In the genomic region with DNA sequence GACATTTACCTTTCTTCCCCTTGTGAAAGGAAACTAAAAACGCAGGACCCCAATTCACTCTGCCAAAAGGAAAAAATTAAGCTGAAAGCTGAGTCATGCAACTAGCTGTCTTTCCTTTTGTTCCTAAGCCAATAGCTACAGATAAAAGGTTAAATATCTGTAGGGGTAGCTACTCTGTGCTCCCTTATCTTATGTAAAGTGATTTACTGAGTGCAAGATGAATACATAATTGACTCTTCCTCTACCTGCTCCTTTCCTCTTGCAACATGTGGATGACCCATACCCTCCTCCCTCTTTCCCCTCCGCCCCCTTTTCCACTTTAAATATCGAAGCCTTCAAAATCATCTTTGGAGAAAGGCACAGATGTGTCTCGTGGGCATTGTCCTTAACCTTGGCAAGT, we compare ENCODE assay signal across 28 cellular contexts.
DNase-seq lines count a peak whose midpoint lies in the region; ATAC-seq, FAIRE-seq and TF ChIP-seq lines count a peak whose summit lies in the region.
"Had no signal": no experiment of that assay in that cellular context is flagged by ENCODE, and none has a peak within 500 bp of the region (broad histone marks: within the 10 kb centered on the region; RNA-seq: fewer than 3 reads in every experiment).

No MANE protein-coding gene starts in this region.

- no peak overlapping the region for H2AFZ ChIP-seq in HepG2 (ENCODE audit: low read length)
- H2AFZ ChIP-seq in K562 (ENCODE audit: low read depth, low read length): no peak overlapping the region
- H2AFZ ChIP-seq in neural progenitor cell (replicated peaks): no peak overlapping the region
- H2AFZ ChIP-seq: GM23248 had no signal

- intact Hi-C loops in HepG2 (cut with micrococcal nuclease; ENCODE audit: unreplicated experiment) (no loop called here), right lobe of liver (cut with DNase I) (no loop called here), K562 (cut with micrococcal nuclease) (no loop called here), Right ventricle myocardium superior (cut with DNase I) (no loop called here)

- no peaks in the 10 kb centered on the region for H3K79me1 ChIP-seq in mesendoderm (ENCODE audit: low read length)

- no peak overlapping the region for H3K23ac ChIP-seq in mesendoderm (ENCODE audit: low read length)

- CTCF ChIA-PET in HepG2 (lab: Yijun Ruan, JAX; ENCODE audit: low intra/inter-chr PET ratio, low total read pairs): no interaction called here
- CTCF ChIA-PET in K562 (lab: Yijun Ruan, JAX; ENCODE audit: low intra/inter-chr PET ratio): no interaction called here

- in situ Hi-C loops in HepG2 (cut with HindIII; ENCODE audit: extremely low pct_ligation_motif_present, low pct_unique_long_range_greater_than_20kb) (no loop called here), K562 (cut with MboI) (no loop called here)

- no peak overlapping the region for H2BK5ac ChIP-seq in mesendoderm (ENCODE audit: low read length)

- H3K27ac Mint-ChIP-seq in type B pancreatic cell (peak overlapping the region; percentile 86), neural progenitor cell (no peak overlapping the region)
- H3K27ac Mint-ChIP-seq: CD8-positive, alpha-beta memory T cell had no signal

- peaks cover 12% of the 10 kb centered on the region; the same call in 1 of the 2 replicates for H3K4me1 ChIP-seq in HepG2 (ENCODE audit: insufficient read depth, low read length)
- H3K4me1 ChIP-seq in right lobe of liver: no peaks in the 10 kb centered on the region
- H3K4me1 ChIP-seq in K562 (replicated peaks in 1 of 2; ENCODE audit: control insufficient read depth in 2 of 2, insufficient read depth in 2 of 2, low read length in 2 of 2): no peaks in the 10 kb centered on the region
- H3K4me1 ChIP-seq in mesendoderm (ENCODE audit: control insufficient read depth, low read depth, low read length): no peaks in the 10 kb centered on the region
- H3K4me1 ChIP-seq in neural progenitor cell: no peaks in the 10 kb centered on the region
- H3K4me1 ChIP-seq: BE2C had no signal

- H3K27me3 Mint-ChIP-seq in type B pancreatic cell (no peaks in the 10 kb centered on the region), neural progenitor cell (ENCODE audit: insufficient read depth, low read depth) (no peaks in the 10 kb centered on the region)

- FAIRE-seq in HepG2 (lab: Jason Lieb, UNC) (no peak), K562 (lab: Jason Lieb, UNC) (no peak)
- FAIRE-seq: GM12892 had no signal

- H3K4me1 Mint-ChIP-seq in type B pancreatic cell (ENCODE audit: unreplicated experiment): no peaks in the 10 kb centered on the region
- H3K4me1 Mint-ChIP-seq in neural progenitor cell: peaks cover 18% of the 10 kb centered on the region
- H3K4me1 Mint-ChIP-seq: CD14-positive monocyte; CD8-positive, alpha-beta memory T cell had no signal

- H3K9me3 Mint-ChIP-seq in type B pancreatic cell (no peaks in the 10 kb centered on the region), neural progenitor cell (peaks cover 2% of the 10 kb centered on the region)
- H3K9me3 Mint-ChIP-seq: CD14-positive monocyte; CD8-positive, alpha-beta memory T cell had no signal

- TF ChIP-seq POLR2A in HepG2 (IDR thresholded peaks at IDR 0.05; ENCODE audit: insufficient read depth in 1 of 2, low read depth in 2 of 2, low read length in 2 of 2) (no peak), right lobe of liver (IDR thresholded peaks at IDR 0.05) (no peak), K562 (conservative IDR thresholded peaks at IDR 0.05) (no peak)

- no peaks in the 10 kb centered on the region for H3K79me2 ChIP-seq in HepG2 (ENCODE audit: insufficient read depth, low read length)
- H3K79me2 ChIP-seq in K562 (ENCODE audit: control insufficient read depth, insufficient read depth, low read length): no peaks in the 10 kb centered on the region
- H3K79me2 ChIP-seq in mesendoderm (ENCODE audit: control insufficient read depth, insufficient read depth, low read length): no peaks in the 10 kb centered on the region
- H3K79me2 ChIP-seq in neural progenitor cell (ENCODE audit: low read depth): no peaks in the 10 kb centered on the region

- H4K20me1 ChIP-seq in HepG2 (ENCODE audit: insufficient read depth, low read length) (no peaks in the 10 kb centered on the region), K562 (replicated peaks; ENCODE audit: control insufficient read depth, insufficient read depth, low read length) (no peaks in the 10 kb centered on the region), neural progenitor cell (ENCODE audit: low read depth) (no peaks in the 10 kb centered on the region)

- H3K4me2 ChIP-seq in HepG2 (ENCODE audit: low read depth, low read length) (peak overlapping the region; percentile 39), K562 (ENCODE audit: insufficient read depth, low read length) (no peak overlapping the region), mesendoderm (ENCODE audit: low read length) (no peak overlapping the region), neural progenitor cell (no peak overlapping the region)

- POLR2A ChIA-PET in HepG2 (lab: Yijun Ruan, JAX) (no interaction called here), K562 (lab: Yijun Ruan, JAX) (no interaction called here)

- DNase-seq in HepG2 (ENCODE audit: low spot score): no peak
- DNase-seq in right lobe of liver: no peak
- DNase-seq in K562 (ENCODE audit: extremely low read depth in 1 of 4, low spot score in 3 of 4): no peak
- peak; percentile 14 for DNase-seq in mesendoderm
- DNase-seq in type B pancreatic cell (ENCODE audit: extremely low spot score, unreplicated experiment): no peak
- no peak for DNase-seq in neural progenitor cell (ENCODE audit: low spot score)
- no peak for DNase-seq in Right ventricle myocardium superior
- DNase-seq: 8988T; ACHN; BE2C; Calu3; CD8-positive, alpha-beta memory T cell; DMS79 treated with DMSO at 0.1 percent for 48 hours; GM23248; HCEC 1CT; KG1; MG63; NCI-H1105 treated with DMSO at 0.1 percent for 48 hours; NCI-H2029 treated with DMSO at 0.1 percent for 48 hours; NCI-H446 treated with DMSO at 0.1 percent for 48 hours; NCI-H526 treated with DMSO at 0.1 percent for 48 hours; SHP77 treated with DMSO at 0.1 percent for 48 hours had no signal

- H3K36me3 Mint-ChIP-seq in type B pancreatic cell: no peaks in the 10 kb centered on the region
- H3K36me3 Mint-ChIP-seq in neural progenitor cell: no peaks in the 10 kb centered on the region
- H3K36me3 Mint-ChIP-seq: CD14-positive monocyte; CD8-positive, alpha-beta memory T cell had no signal

- TF ChIP-seq CTCF in HepG2 (CRISPR knock-in tag; IDR thresholded peaks at IDR 0.05) (no peak), right lobe of liver (IDR thresholded peaks at IDR 0.05) (no peak), K562 (IDR thresholded peaks at IDR 0.05 in 2 of 3, conservative IDR thresholded peaks at IDR 0.05 in 1 of 3; ENCODE audit: insufficient read depth in 2 of 3, low read depth in 1 of 3, low read length in 3 of 3) (no peak), type B pancreatic cell (conservative IDR thresholded peaks at IDR 0.05) (no peak), neural progenitor cell (IDR thresholded peaks at IDR 0.05) (no peak)

- TF ChIP-seq EP300 in HepG2 (IDR thresholded peaks at IDR 0.05; ENCODE audit: low read depth in 2 of 2, low read length in 2 of 2): no peak
- TF ChIP-seq EP300 in HepG2 (CRISPR knock-in tag; IDR thresholded peaks at IDR 0.05; ENCODE audit: borderline replicate concordance): no peak
- no peak for TF ChIP-seq EP300 in K562 (IDR thresholded peaks at IDR 0.05; ENCODE audit: low read length)

- no peak for ATAC-seq in HepG2
- ATAC-seq in right lobe of liver: no peak
- ATAC-seq in K562: no peak
- ATAC-seq in HG03159 (IDR thresholded peaks at IDR 0.05; ENCODE audit: unreplicated experiment): no peak
- no peak for ATAC-seq in Right ventricle myocardium superior (ENCODE audit: poor library complexity)
- ATAC-seq: Panc1 had no signal

- H3K9me1 ChIP-seq in K562 (ENCODE audit: control insufficient read depth, insufficient read depth, low read length): no peaks in the 10 kb centered on the region

- 3% methylated on average over 4 of the region's 4 CpGs for WGBS in HepG2 (ENCODE audit: low lambda C conversion rate)
- WGBS in right lobe of liver (ENCODE audit: insufficient coverage, low coverage, low lambda C conversion rate, missing lambda C conversion rate): 36% methylated on average over 4 of the region's 4 CpGs
- WGBS in K562 (ENCODE audit: insufficient coverage, low coverage, missing lambda C conversion rate): 0% methylated on average over 4 of the region's 4 CpGs
- WGBS in mesendoderm (ENCODE audit: extremely low coverage, insufficient coverage, low lambda C conversion rate): no CpG with 5 or more reads among the region's 4 CpGs

- H3K9me3 ChIP-seq in HepG2 (ENCODE audit: low read length): no peaks in the 10 kb centered on the region
- H3K9me3 ChIP-seq in right lobe of liver: no peaks in the 10 kb centered on the region
- H3K9me3 ChIP-seq in K562 (replicated peaks; ENCODE audit: control insufficient read depth, insufficient read depth, low read depth, low read length): no peaks in the 10 kb centered on the region
- H3K9me3 ChIP-seq in neural progenitor cell (ENCODE audit: low read depth): no peaks in the 10 kb centered on the region
- H3K9me3 ChIP-seq: BE2C, MG63 had no signal

- no peak overlapping the region; a peak in 1 of 6 replicates for H3K4me3 ChIP-seq in HepG2 (replicated peaks in 1 of 3; ENCODE audit: insufficient read depth in 1 of 3, low read depth in 2 of 3, low read length in 3 of 3)
- no peak overlapping the region for H3K4me3 ChIP-seq in right lobe of liver
- no peak overlapping the region for H3K4me3 ChIP-seq in K562
- no peak overlapping the region for H3K4me3 ChIP-seq in mesendoderm (ENCODE audit: low read length)
- no peak overlapping the region for H3K4me3 ChIP-seq in neural progenitor cell
- H3K4me3 ChIP-seq: GM23248, MG63, SK-N-MC had no signal

- no peak for TF ChIP-seq RAD21 in HepG2 (CRISPR knock-in tag; IDR thresholded peaks at IDR 0.05)
- TF ChIP-seq RAD21 in K562 (CRISPR knock-in tag; conservative IDR thresholded peaks at IDR 0.05 in 1 of 2, IDR thresholded peaks at IDR 0.05 in 1 of 2): no peak

- no peak overlapping the region for H2BK15ac ChIP-seq in mesendoderm (replicated peaks; ENCODE audit: low read depth)

- H3K27me3 ChIP-seq in HepG2 (ENCODE audit: control insufficient read depth in 1 of 2, insufficient read depth in 2 of 2, low read length in 2 of 2): no peaks in the 10 kb centered on the region
- H3K27me3 ChIP-seq in right lobe of liver: no peaks in the 10 kb centered on the region
- peaks cover 0 to 9% of the 10 kb centered on the region in 2 experiments; a peak in 2 of 5 replicates for H3K27me3 ChIP-seq in K562 (ENCODE audit: control insufficient read depth in 2 of 2, insufficient read depth in 2 of 2, low read length in 2 of 2)
- H3K27me3 ChIP-seq in mesendoderm (ENCODE audit: insufficient read depth, low read length, poor library complexity): no peaks in the 10 kb centered on the region
- no peaks in the 10 kb centered on the region for H3K27me3 ChIP-seq in neural progenitor cell
- H3K27me3 ChIP-seq: BE2C, MG63 had no signal

- no peaks in the 10 kb centered on the region for H3K36me3 ChIP-seq in HepG2 (replicated peaks in 1 of 2; ENCODE audit: control insufficient read depth in 1 of 2, insufficient read depth in 2 of 2, low read length in 2 of 2)
- H3K36me3 ChIP-seq in right lobe of liver: no peaks in the 10 kb centered on the region
- no peaks in the 10 kb centered on the region for H3K36me3 ChIP-seq in K562 (ENCODE audit: control insufficient read depth, insufficient read depth, low read length)
- H3K36me3 ChIP-seq in mesendoderm (ENCODE audit: control insufficient read depth, insufficient read depth, low read length): no peaks in the 10 kb centered on the region
- H3K36me3 ChIP-seq in neural progenitor cell: no peaks in the 10 kb centered on the region
- H3K36me3 ChIP-seq: BE2C, MG63 had no signal

- no peaks in the 10 kb centered on the region for H3F3A ChIP-seq in neural progenitor cell (ENCODE audit: low read depth)

- H2AK5ac ChIP-seq in mesendoderm (ENCODE audit: low read length): no peak overlapping the region

- no TSS peak for BruUV-seq in HepG2 (replicated peaks; lab: Mats Ljungman, UMichigan)
- BruUV-seq in K562 (replicated peaks; lab: Mats Ljungman, UMichigan): no TSS peak

- H3K18ac ChIP-seq in mesendoderm (ENCODE audit: low read length): no peak overlapping the region

- H3K4ac ChIP-seq in mesendoderm (ENCODE audit: low read depth, low read length): peak overlapping the region; percentile 36

- no peak overlapping the region for H3K9ac ChIP-seq in HepG2 (ENCODE audit: insufficient read depth, low read depth, low read length)
- H3K9ac ChIP-seq in K562 (ENCODE audit: insufficient read depth in 1 of 2, low read depth in 2 of 2, low read length in 2 of 2): no peak overlapping the region
- no peak overlapping the region for H3K9ac ChIP-seq in mesendoderm (ENCODE audit: low read length)
- H3K9ac ChIP-seq in neural progenitor cell: no peak overlapping the region
- H3K9ac ChIP-seq: GM23248 had no signal

- no peak overlapping the region for H3K56ac ChIP-seq in mesendoderm (ENCODE audit: low read length)

- H4K8ac ChIP-seq in mesendoderm (ENCODE audit: low read depth, low read length): no peak overlapping the region

- no peak overlapping the region for H2BK120ac ChIP-seq in mesendoderm (ENCODE audit: low read depth, low read length)

- H3K4me3 Mint-ChIP-seq in type B pancreatic cell: peak overlapping the region; percentile 15
- no peak overlapping the region for H3K4me3 Mint-ChIP-seq in neural progenitor cell
- H3K4me3 Mint-ChIP-seq: CD14-positive monocyte; CD8-positive, alpha-beta memory T cell had no signal

- no peak overlapping the region for H3K27ac ChIP-seq in HepG2 (ENCODE audit: extremely low read length, insufficient read depth, low read length)
- H3K27ac ChIP-seq in right lobe of liver: no peak overlapping the region
- H3K27ac ChIP-seq in K562 (ENCODE audit: extremely low read depth, low read depth, low read length): no peak overlapping the region
- no peak overlapping the region for H3K27ac ChIP-seq in mesendoderm (ENCODE audit: low read depth, low read length)
- no peak overlapping the region for H3K27ac ChIP-seq in neural progenitor cell
- H3K27ac ChIP-seq: GM23248, RWPE1, SK-N-MC had no signal

- H4K5ac ChIP-seq in mesendoderm (ENCODE audit: low read length): no peak overlapping the region
